1 cellular context compared by ENCODE assay signal in genomic region chr14:96166475-96167223, GRCh38.
TF ChIP-seq lines count a peak whose summit lies in the region.

No MANE protein-coding gene starts in this region.

TF ChIP-seq in IMR-90, 13 proteins besides CTCF, POLR2A, EP300 and RAD21 (continued from another document):
- no peak for TF ChIP-seq ELK1 (IDR thresholded peaks at IDR 0.05; ENCODE audit: borderline replicate concordance, low read depth, low read length)
